ENCODE assay signal across 11 cellular contexts in the genomic region with DNA sequence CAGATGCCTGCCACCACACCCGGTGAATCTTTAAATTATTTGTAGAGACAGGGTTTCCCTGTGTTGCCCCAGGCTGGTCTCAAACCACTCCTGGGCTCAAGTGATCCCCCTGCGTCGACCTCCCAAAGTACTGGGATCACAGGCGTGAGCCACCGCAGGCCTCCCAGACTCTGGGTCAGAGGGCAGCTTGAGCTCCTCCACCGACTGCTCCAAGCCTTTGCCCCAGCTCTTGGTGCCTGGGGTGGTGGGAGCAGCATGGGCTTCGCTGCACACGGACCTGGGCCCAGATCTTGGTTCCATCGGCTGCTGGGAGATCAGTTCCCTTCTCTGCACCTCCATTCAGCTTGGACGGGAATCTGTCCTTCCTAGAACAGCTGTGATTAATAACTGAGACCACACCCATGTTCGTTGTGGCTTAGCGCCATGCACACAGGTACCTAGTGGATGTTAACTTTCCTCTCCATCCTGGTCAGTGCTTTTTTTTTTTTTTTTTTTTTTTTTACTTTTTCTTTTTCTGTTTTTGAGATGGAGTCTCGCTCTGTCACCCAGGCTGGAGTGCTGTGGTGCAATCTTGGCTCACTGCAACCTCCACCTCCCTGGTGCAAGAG.
DNase-seq lines count a peak whose midpoint lies in the region; ATAC-seq and TF ChIP-seq lines count a peak whose summit lies in the region.
"Had no signal": no experiment of that assay in that cellular context is flagged by ENCODE, and none has a peak within 500 bp of the region (broad histone marks: within the 10 kb centered on the region; RNA-seq: fewer than 3 reads in every experiment).

No MANE protein-coding gene starts in this region.

- H3K27ac ChIP-seq in 22Rv1, result peak overlapping the region; percentile 36
- peak overlapping the region; percentile 91 to 95 for H3K27ac ChIP-seq in esophagus (ENCODE audit: low read depth in 2 of 2, low read length in 1 of 2)
- H3K27ac ChIP-seq: spleen had no signal

- WGBS in esophagus, 2 donors, result 53 to 69% methylated on average over 13 of the region's 13 CpGs

- ATAC-seq in omental fat pad (ENCODE audit: low FRiP score) (peak; percentile 58), HG02885 (IDR thresholded peaks at IDR 0.05; ENCODE audit: poor library complexity, unreplicated experiment) (no peak), GM21367 (IDR thresholded peaks at IDR 0.05; ENCODE audit: unreplicated experiment) (no peak)

- no peak for TF ChIP-seq CTCF in 22Rv1 (IDR thresholded peaks at IDR 0.05)
- TF ChIP-seq CTCF in omental fat pad (IDR thresholded peaks at IDR 0.05), result no peak

- H3K4me1 ChIP-seq in esophagus (ENCODE audit: control insufficient read depth in 2 of 2, insufficient read depth in 2 of 2, low read length in 1 of 2), result peaks cover 14 to 16% of the 10 kb centered on the region in 2 donors

- intact Hi-C loops in head of caudate nucleus (cut with DNase I), result no loop called here

- no peaks in the 10 kb centered on the region for H3K9me3 ChIP-seq in esophagus (ENCODE audit: control insufficient read depth in 2 of 2, insufficient read depth in 1 of 2, low read depth in 1 of 2, low read length in 1 of 2)
- H3K9me3 ChIP-seq: spleen had no signal

- no peaks in the 10 kb centered on the region for H3K36me3 ChIP-seq in esophagus (ENCODE audit: control insufficient read depth in 2 of 2, insufficient read depth in 2 of 2, low read length in 1 of 2)

- no peaks in the 10 kb centered on the region for H3K27me3 ChIP-seq in esophagus (ENCODE audit: control insufficient read depth in 1 of 2, insufficient read depth in 2 of 2, low read length in 2 of 2)
- H3K27me3 ChIP-seq: spleen had no signal

- peak; percentile 46 for DNase-seq in LoVo (ENCODE audit: low spot score)
- DNase-seq in omental fat pad (ENCODE audit: low spot score), result no peak
- no peak for DNase-seq in head of caudate nucleus
- no peak for DNase-seq in NCI-H345 (lab: John Stamatoyannopoulos, UW)
- DNase-seq: activated CD4-positive, alpha-beta T cell treated with anti-CD3 and anti-CD28 coated beads for 4 hours; NCI-H2029 treated with DMSO at 0.1 percent for 48 hours; spleen had no signal

- no peak overlapping the region for H3K4me3 ChIP-seq in esophagus (ENCODE audit: low read depth in 1 of 2, low read length in 2 of 2)
- H3K4me3 ChIP-seq: spleen had no signal
